Comparison of ENCODE assay signal across 1 cellular context in the genomic region with DNA sequence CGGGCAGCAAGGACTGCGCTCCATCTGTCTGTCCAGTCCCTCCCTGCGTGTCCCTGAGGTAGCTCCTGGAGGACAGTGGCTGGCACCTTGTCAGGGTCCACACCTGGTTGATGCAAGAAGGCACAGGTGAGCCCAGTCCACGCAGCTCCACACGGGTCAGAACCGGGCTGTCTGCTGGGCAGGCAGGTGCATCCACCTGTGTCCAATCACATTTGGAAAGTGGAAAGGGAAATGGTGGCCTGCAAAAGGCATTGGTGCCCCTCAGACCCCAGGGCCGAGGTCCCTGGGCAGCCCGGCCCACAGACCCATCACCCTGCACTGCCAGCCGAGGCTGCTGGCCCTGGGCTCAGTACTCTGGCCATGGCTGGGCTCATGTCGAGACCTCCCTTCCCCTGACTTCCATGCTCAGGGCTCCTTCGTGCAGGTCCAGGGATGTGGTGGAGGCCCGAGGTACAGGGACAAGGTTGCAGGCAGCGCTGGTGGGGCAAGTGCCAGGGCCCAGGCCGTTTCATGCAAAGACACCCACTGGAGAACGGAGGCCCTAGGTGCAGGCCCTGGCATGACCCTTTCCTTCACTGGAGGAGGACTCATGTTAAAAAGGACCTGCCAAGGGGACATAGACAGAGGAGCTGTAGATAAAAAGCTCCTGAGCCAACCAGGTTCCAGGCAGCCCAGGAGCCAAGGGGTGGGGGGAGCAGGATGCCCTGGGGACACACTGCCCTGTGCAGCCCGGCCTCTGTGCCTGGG.
TF ChIP-seq lines count a peak whose summit lies in the region.

No MANE protein-coding gene starts in this region.

TF ChIP-seq in HepG2, 621 proteins besides CTCF, POLR2A, EP300 and RAD21:
- TF ChIP-seq, protein P1, sequence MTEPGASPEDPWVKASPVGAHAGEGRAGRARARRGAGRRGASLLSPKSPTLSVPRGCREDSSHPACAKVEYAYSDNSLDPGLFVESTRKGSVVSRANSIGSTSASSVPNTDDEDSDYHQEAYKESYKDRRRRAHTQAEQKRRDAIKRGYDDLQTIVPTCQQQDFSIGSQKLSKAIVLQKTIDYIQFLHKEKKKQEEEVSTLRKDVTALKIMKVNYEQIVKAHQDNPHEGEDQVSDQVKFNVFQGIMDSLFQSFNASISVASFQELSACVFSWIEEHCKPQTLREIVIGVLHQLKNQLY (CRISPR knock-in tag; IDR thresholded peaks at IDR 0.05) = no peak
- TF ChIP-seq, protein P2, sequence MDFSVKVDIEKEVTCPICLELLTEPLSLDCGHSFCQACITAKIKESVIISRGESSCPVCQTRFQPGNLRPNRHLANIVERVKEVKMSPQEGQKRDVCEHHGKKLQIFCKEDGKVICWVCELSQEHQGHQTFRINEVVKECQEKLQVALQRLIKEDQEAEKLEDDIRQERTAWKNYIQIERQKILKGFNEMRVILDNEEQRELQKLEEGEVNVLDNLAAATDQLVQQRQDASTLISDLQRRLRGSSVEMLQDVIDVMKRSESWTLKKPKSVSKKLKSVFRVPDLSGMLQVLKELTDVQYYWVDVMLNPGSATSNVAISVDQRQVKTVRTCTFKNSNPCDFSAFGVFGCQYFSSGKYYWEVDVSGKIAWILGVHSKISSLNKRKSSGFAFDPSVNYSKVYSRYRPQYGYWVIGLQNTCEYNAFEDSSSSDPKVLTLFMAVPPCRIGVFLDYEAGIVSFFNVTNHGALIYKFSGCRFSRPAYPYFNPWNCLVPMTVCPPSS (IDR thresholded peaks at IDR 0.05) = no peak
- no peak for TF ChIP-seq BORCS8-MEF2B (CRISPR knock-in tag; IDR thresholded peaks at IDR 0.05)
- TF ChIP-seq, protein P3, sequence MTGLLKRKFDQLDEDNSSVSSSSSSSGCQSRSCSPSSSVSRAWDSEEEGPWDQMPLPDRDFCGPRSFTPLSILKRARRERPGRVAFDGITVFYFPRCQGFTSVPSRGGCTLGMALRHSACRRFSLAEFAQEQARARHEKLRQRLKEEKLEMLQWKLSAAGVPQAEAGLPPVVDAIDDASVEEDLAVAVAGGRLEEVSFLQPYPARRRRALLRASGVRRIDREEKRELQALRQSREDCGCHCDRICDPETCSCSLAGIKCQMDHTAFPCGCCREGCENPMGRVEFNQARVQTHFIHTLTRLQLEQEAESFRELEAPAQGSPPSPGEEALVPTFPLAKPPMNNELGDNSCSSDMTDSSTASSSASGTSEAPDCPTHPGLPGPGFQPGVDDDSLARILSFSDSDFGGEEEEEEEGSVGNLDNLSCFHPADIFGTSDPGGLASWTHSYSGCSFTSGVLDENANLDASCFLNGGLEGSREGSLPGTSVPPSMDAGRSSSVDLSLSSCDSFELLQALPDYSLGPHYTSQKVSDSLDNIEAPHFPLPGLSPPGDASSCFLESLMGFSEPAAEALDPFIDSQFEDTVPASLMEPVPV (CRISPR knock-in tag; IDR thresholded peaks at IDR 0.05) = 0 out of 2 replicates have a peak, but pooled peaks have one; percentile 21
- 0 out of 2 replicates have a peak, but pooled peaks have one; percentile 34 for TF ChIP-seq ZNF598 (CRISPR knock-in tag; IDR thresholded peaks at IDR 0.05; ENCODE audit: borderline replicate concordance)
- TF ChIP-seq, protein P4, sequence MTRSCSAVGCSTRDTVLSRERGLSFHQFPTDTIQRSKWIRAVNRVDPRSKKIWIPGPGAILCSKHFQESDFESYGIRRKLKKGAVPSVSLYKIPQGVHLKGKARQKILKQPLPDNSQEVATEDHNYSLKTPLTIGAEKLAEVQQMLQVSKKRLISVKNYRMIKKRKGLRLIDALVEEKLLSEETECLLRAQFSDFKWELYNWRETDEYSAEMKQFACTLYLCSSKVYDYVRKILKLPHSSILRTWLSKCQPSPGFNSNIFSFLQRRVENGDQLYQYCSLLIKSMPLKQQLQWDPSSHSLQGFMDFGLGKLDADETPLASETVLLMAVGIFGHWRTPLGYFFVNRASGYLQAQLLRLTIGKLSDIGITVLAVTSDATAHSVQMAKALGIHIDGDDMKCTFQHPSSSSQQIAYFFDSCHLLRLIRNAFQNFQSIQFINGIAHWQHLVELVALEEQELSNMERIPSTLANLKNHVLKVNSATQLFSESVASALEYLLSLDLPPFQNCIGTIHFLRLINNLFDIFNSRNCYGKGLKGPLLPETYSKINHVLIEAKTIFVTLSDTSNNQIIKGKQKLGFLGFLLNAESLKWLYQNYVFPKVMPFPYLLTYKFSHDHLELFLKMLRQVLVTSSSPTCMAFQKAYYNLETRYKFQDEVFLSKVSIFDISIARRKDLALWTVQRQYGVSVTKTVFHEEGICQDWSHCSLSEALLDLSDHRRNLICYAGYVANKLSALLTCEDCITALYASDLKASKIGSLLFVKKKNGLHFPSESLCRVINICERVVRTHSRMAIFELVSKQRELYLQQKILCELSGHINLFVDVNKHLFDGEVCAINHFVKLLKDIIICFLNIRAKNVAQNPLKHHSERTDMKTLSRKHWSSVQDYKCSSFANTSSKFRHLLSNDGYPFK (CRISPR knock-in tag; IDR thresholded peaks at IDR 0.05; ENCODE audit: borderline replicate concordance) = peak; percentile 20; the same call in 1 of the 2 replicates
- TF ChIP-seq ZNF572 (CRISPR knock-in tag; IDR thresholded peaks at IDR 0.05) = 0 out of 2 replicates have a peak, but pooled peaks have one; percentile 52
- TF ChIP-seq HHEX (CRISPR knock-in tag; IDR thresholded peaks at IDR 0.05) = no peak
- TF ChIP-seq RBFOX2 (IDR thresholded peaks at IDR 0.05; ENCODE audit: low read depth, low read length) = peak; percentile 5; the same call in 1 of the 2 replicates
- no peak for TF ChIP-seq KLF12 (CRISPR knock-in tag; IDR thresholded peaks at IDR 0.05; ENCODE audit: borderline replicate concordance)
- 0 out of 2 replicates have a peak, but pooled peaks have one; percentile 12 for TF ChIP-seq SMAD1 (CRISPR knock-in tag; IDR thresholded peaks at IDR 0.05; ENCODE audit: borderline replicate concordance, low read depth)
- 0 out of 2 replicates have a peak, but pooled peaks have one; percentile 33 for TF ChIP-seq SIN3A (IDR thresholded peaks at IDR 0.05; ENCODE audit: borderline replicate concordance, low read depth, low read length)
- TF ChIP-seq, protein P5, sequence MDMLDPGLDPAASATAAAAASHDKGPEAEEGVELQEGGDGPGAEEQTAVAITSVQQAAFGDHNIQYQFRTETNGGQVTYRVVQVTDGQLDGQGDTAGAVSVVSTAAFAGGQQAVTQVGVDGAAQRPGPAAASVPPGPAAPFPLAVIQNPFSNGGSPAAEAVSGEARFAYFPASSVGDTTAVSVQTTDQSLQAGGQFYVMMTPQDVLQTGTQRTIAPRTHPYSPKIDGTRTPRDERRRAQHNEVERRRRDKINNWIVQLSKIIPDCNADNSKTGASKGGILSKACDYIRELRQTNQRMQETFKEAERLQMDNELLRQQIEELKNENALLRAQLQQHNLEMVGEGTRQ (IDR thresholded peaks at IDR 0.05; ENCODE audit: low read depth, low read length) = no peak
- TF ChIP-seq, protein P5 (CRISPR knock-in tag; IDR thresholded peaks at IDR 0.05; ENCODE audit: borderline replicate concordance) = no peak
- TF ChIP-seq, protein P6, sequence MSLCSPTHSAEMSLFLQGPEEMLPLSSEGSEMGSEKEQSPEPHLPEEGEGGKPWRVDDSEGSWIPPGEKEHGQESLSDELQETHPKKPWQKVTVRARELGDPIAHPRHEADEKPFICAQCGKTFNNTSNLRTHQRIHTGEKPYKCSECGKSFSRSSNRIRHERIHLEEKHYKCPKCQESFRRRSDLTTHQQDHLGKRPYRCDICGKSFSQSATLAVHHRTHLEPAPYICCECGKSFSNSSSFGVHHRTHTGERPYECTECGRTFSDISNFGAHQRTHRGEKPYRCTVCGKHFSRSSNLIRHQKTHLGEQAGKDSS (CRISPR knock-in tag; IDR thresholded peaks at IDR 0.05; ENCODE audit: borderline replicate concordance, low read depth) = 0 out of 2 replicates have a peak, but pooled peaks have one; percentile 9
- peak; percentile 92; the same call in 1 of the 2 replicates for TF ChIP-seq SSRP1 (CRISPR knock-in tag; IDR thresholded peaks at IDR 0.05)
- no peak for TF ChIP-seq NCOA5 (CRISPR knock-in tag; IDR thresholded peaks at IDR 0.05)
- peak; percentile 36; the same call in 1 of the 2 replicates for TF ChIP-seq ARID2 (CRISPR knock-in tag; IDR thresholded peaks at IDR 0.05; ENCODE audit: borderline replicate concordance)
- TF ChIP-seq ZNF879 (CRISPR knock-in tag; IDR thresholded peaks at IDR 0.05) = no peak
- no peak for TF ChIP-seq FOXP1 (IDR thresholded peaks at IDR 0.05)
- TF ChIP-seq FOXP1 (CRISPR knock-in tag; IDR thresholded peaks at IDR 0.05) = no peak
- TF ChIP-seq AGO2 (optimal IDR thresholded peaks at IDR 0.05; ENCODE audit: low read depth, low read length) = peak; percentile 85
- 0 out of 2 replicates have a peak, but pooled peaks have one; percentile 1 for TF ChIP-seq ZNF235 (CRISPR knock-in tag; IDR thresholded peaks at IDR 0.05; ENCODE audit: borderline replicate concordance)
- TF ChIP-seq, protein P7, sequence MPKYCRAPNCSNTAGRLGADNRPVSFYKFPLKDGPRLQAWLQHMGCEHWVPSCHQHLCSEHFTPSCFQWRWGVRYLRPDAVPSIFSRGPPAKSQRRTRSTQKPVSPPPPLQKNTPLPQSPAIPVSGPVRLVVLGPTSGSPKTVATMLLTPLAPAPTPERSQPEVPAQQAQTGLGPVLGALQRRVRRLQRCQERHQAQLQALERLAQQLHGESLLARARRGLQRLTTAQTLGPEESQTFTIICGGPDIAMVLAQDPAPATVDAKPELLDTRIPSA (CRISPR knock-in tag; IDR thresholded peaks at IDR 0.05; ENCODE audit: borderline replicate concordance) = 0 out of 2 replicates have a peak, but pooled peaks have one; percentile 71
